In genomic region chr7:12805518-12805928, GRCh38 we compare ENCODE assay signal across 2 cellular contexts.
TF ChIP-seq lines count a peak whose summit lies in the region.

No MANE protein-coding gene starts in this region.

TF ChIP-seq in SK-N-SH treated with all-trans-retinoic acid at 6 μM for 48 hours, 23 proteins besides CTCF, POLR2A, EP300 and RAD21 (continued from another document):
- TF ChIP-seq TSHZ2 (CRISPR knock-in tag; IDR thresholded peaks at IDR 0.05): no peak
- TF ChIP-seq ZNF565 (CRISPR knock-in tag; conservative IDR thresholded peaks at IDR 0.05; ENCODE audit: low read depth): no peak
- no peak for TF ChIP-seq CSRNP3 (CRISPR knock-in tag; IDR thresholded peaks at IDR 0.05)
- no peak for TF ChIP-seq ZNF8 (CRISPR knock-in tag; IDR thresholded peaks at IDR 0.05)
- no peak for TF ChIP-seq ZC3H10 (CRISPR knock-in tag; IDR thresholded peaks at IDR 0.05)
- no peak for TF ChIP-seq SNAI2 (CRISPR knock-in tag; IDR thresholded peaks at IDR 0.05)
- TF ChIP-seq RARB (CRISPR knock-in tag; IDR thresholded peaks at IDR 0.05): no peak
- no peak for TF ChIP-seq ISL1 (CRISPR knock-in tag; IDR thresholded peaks at IDR 0.05)

TF ChIP-seq in SK-N-SH, 30 proteins besides CTCF, POLR2A, EP300 and RAD21 (continued from another document):
- no peak for TF ChIP-seq PBX3 (IDR thresholded peaks at IDR 0.05)
- no peak for TF ChIP-seq FOSL2 (IDR thresholded peaks at IDR 0.05; ENCODE audit: borderline replicate concordance, low read depth)
- TF ChIP-seq RCOR1 (IDR thresholded peaks at IDR 0.05; ENCODE audit: low read length): no peak
- TF ChIP-seq EZH2phosphoT487 (IDR thresholded peaks at IDR 0.05; ENCODE audit: borderline replicate concordance, low read depth): no peak
- no peak for TF ChIP-seq MEF2A (IDR thresholded peaks at IDR 0.05; ENCODE audit: borderline replicate concordance, low read depth)
- no peak for TF ChIP-seq USF2 (IDR thresholded peaks at IDR 0.05; ENCODE audit: borderline replicate concordance, low read depth, low read length)
- TF ChIP-seq YY1 (IDR thresholded peaks at IDR 0.05; ENCODE audit: low read depth): no peak
- TF ChIP-seq JUND (IDR thresholded peaks at IDR 0.05): no peak
- no peak for TF ChIP-seq NFIC (IDR thresholded peaks at IDR 0.05; ENCODE audit: borderline replicate concordance)
- TF ChIP-seq MXI1 (IDR thresholded peaks at IDR 0.05; ENCODE audit: low read depth, low read length): no peak
- TF ChIP-seq SIN3A (IDR thresholded peaks at IDR 0.05; ENCODE audit: borderline replicate concordance, low read depth, low read length): no peak
- TF ChIP-seq POLR2AphosphoS5 (IDR thresholded peaks at IDR 0.05; ENCODE audit: low read depth, low read length): no peak
- no peak for TF ChIP-seq FOXM1 (IDR thresholded peaks at IDR 0.05; ENCODE audit: low read depth)
- TF ChIP-seq TEAD4 (IDR thresholded peaks at IDR 0.05; ENCODE audit: borderline replicate concordance, insufficient read depth): no peak
- TF ChIP-seq NRF1 (IDR thresholded peaks at IDR 0.05; ENCODE audit: low read depth, low read length): no peak
- no peak for TF ChIP-seq REST (IDR thresholded peaks at IDR 0.05; ENCODE audit: low read depth, low read length)
- TF ChIP-seq ZBTB33 (IDR thresholded peaks at IDR 0.05; ENCODE audit: borderline replicate concordance, low read depth): no peak
- no peak for TF ChIP-seq GABPA (IDR thresholded peaks at IDR 0.05; ENCODE audit: low read depth)
TF ChIP-seq in SK-N-SH: peak in this region for 0.
